ENCODE assay signal across 7 cellular contexts in genomic region chr17:142102-142661, GRCh38. TPM values are rescaled to one million over a fixed set of nuclear protein-coding genes. Genes with fewer than 3 reads are reported as not detected.
A peak's percentile ranks its signal among the peaks of the same experiment; 100 is the strongest.
DNase-seq lines count a peak whose midpoint lies in the region; TF ChIP-seq lines count a peak whose summit lies in the region.

No MANE protein-coding gene starts in this region.

- H3K4me1 ChIP-seq in OCI-LY7 (ENCODE audit: insufficient read depth, low read length, poor library complexity, severe bottlenecking): no peaks in the 10 kb centered on the region

- no peaks in the 10 kb centered on the region for H3K9me3 Mint-ChIP-seq in chondrocyte (ENCODE audit: low read depth)

- H3K4me2 ChIP-seq in OCI-LY7 (ENCODE audit: low read length): no peak overlapping the region

- H3K4me3 ChIP-seq in OCI-LY7 (ENCODE audit: low read depth, low read length, poor library complexity, severe bottlenecking): no peak overlapping the region

- H3K4me1 Mint-ChIP-seq in chondrocyte (ENCODE audit: low read depth): peaks cover 2% of the 10 kb centered on the region

- peaks cover 6% of the 10 kb centered on the region for H3K27me3 Mint-ChIP-seq in chondrocyte (ENCODE audit: low read depth)

- H3K9me2 ChIP-seq in OCI-LY7 (ENCODE audit: insufficient read depth, low read length): no peaks in the 10 kb centered on the region

- H3K79me2 ChIP-seq in OCI-LY7 (ENCODE audit: insufficient read depth, low read depth, low read length): no peaks in the 10 kb centered on the region

- no peak overlapping the region for H2AFZ ChIP-seq in OCI-LY7 (ENCODE audit: low read length)

- no peak for TF ChIP-seq CTCF in OCI-LY7 (conservative IDR thresholded peaks at IDR 0.05; ENCODE audit: low read length)
- TF ChIP-seq CTCF in chondrocyte (IDR thresholded peaks at IDR 0.05): no peak

- DNase-seq in H4 (ENCODE audit: low spot score) (peak; percentile 46), OCI-LY7 (ENCODE audit: low spot score) (peak; percentile 62), chondrocyte (ENCODE audit: low spot score) (peak; percentile 56), renal cortical epithelial cell (ENCODE audit: low read depth) (peak; percentile 49), NCI-H1092 (lab: John Stamatoyannopoulos, UW) (no peak), NCI-H69 (lab: John Stamatoyannopoulos, UW) (no peak), amniotic stem cell (lab: John Stamatoyannopoulos, UW) (no peak)

- no peaks in the 10 kb centered on the region for H3K36me3 Mint-ChIP-seq in chondrocyte (ENCODE audit: low read depth)

- H3K27ac Mint-ChIP-seq in chondrocyte (ENCODE audit: unreplicated experiment): no peak overlapping the region

- intact Hi-C loops in OCI-LY7 (cut with micrococcal nuclease; ENCODE audit: unreplicated experiment): no loop called here

- no peaks in the 10 kb centered on the region for H3K9me3 ChIP-seq in OCI-LY7 (ENCODE audit: low read length)

- no peak overlapping the region for H3K4me3 Mint-ChIP-seq in chondrocyte (ENCODE audit: unreplicated experiment)

- POLR2A ChIA-PET in OCI-LY7 (lab: Charles Lee): no interaction called here

- H3K27ac ChIP-seq in OCI-LY7 (ENCODE audit: low read depth, low read length, poor library complexity, severe bottlenecking): no peak overlapping the region

- no peaks in the 10 kb centered on the region for H4K20me1 ChIP-seq in OCI-LY7 (ENCODE audit: insufficient read depth, low read length)

- CTCF ChIA-PET in OCI-LY7 (lab: Charles Lee; ENCODE audit: unreplicated experiment): no interaction called here

- no TSS peak for BruUV-seq in OCI-LY7 (replicated peaks; lab: Mats Ljungman, UMichigan)

- H3K36me3 ChIP-seq in OCI-LY7 (ENCODE audit: insufficient read depth, low read length): no peaks in the 10 kb centered on the region

RNA-seq across cellular contexts. Expression of gene SCGB1C2, which starts 4.8 kb away (rescaled TPM):
- total RNA-seq in H4 (2014; rRNA removed; shearing (Covaris generic)): not detected in 2 replicates
- not detected in 2 replicates for total RNA-seq in OCI-LY7 (2014; rRNA removed; shearing (Covaris generic))
- total RNA-seq in OCI-LY7 (2022) (not detected in 2 replicates), chondrocyte (not detected in 3 replicates), renal cortical epithelial cell (not detected in 2 replicates)

RNA-seq across cellular contexts. Expression of gene DOC2B, which starts 39.3 kb away (rescaled TPM):
- total RNA-seq in H4 (2014; rRNA removed; shearing (Covaris generic)): not detected in 2 replicates
- total RNA-seq in OCI-LY7 (2014; rRNA removed; shearing (Covaris generic)): not detected in 2 replicates
- not detected in 2 replicates for total RNA-seq in OCI-LY7 (2022)
- 0.31 to 0.64 TPM (median 0.32 TPM) in 3 replicates for total RNA-seq in chondrocyte
- 2.8 and 77.6 TPM in 2 replicates for total RNA-seq in renal cortical epithelial cell

Comparison
In these comparisons a context has a peak if more than half of its experiments do, and no peak if none do; other contexts are left out.
1. DNase-seq: peak in H4 (single experiment), OCI-LY7 (single experiment), chondrocyte (single experiment) and renal cortical epithelial cell (single experiment); none in NCI-H1092 (single experiment), NCI-H69 (single experiment) and amniotic stem cell (single experiment).